8 cellular contexts compared by ENCODE assay signal in genomic region chr1:117512728-117513321, GRCh38.
DNase-seq lines count a peak whose midpoint lies in the region; ATAC-seq and TF ChIP-seq lines count a peak whose summit lies in the region.

No MANE protein-coding gene starts in this region.

- DNase-seq in NOMO-1 treated with DMSO at 0.1 percent for 48 hours (lab: John Stamatoyannopoulos, UW; ENCODE audit: unreplicated experiment) (peak; percentile 22), NOMO-1 treated with dmso at 0.1 percent for 144 hours (lab: John Stamatoyannopoulos, UW; ENCODE audit: unreplicated experiment) (no peak), OCI-M1 (lab: John Stamatoyannopoulos, UW) (peak; percentile 57), epithelial cell of esophagus (ENCODE audit: low read depth) (peak; percentile 29), pons (ENCODE audit: low spot score) (peak; percentile 42)

- peak; percentile 38 for TF ChIP-seq CTCF in epithelial cell of esophagus (IDR thresholded peaks at IDR 0.05; ENCODE audit: insufficient read depth, low read depth, low read length, missing control alignments)

- no peak overlapping the region for H3K4me3 ChIP-seq in epithelial cell of esophagus (ENCODE audit: low read length)

- ATAC-seq in HG03565 (IDR thresholded peaks at IDR 0.05; ENCODE audit: unreplicated experiment) (no peak), GM18519 (IDR thresholded peaks at IDR 0.05; ENCODE audit: low FRiP score, unreplicated experiment) (no peak), HG03571 (IDR thresholded peaks at IDR 0.05; ENCODE audit: unreplicated experiment) (no peak)
